In the genomic region with DNA sequence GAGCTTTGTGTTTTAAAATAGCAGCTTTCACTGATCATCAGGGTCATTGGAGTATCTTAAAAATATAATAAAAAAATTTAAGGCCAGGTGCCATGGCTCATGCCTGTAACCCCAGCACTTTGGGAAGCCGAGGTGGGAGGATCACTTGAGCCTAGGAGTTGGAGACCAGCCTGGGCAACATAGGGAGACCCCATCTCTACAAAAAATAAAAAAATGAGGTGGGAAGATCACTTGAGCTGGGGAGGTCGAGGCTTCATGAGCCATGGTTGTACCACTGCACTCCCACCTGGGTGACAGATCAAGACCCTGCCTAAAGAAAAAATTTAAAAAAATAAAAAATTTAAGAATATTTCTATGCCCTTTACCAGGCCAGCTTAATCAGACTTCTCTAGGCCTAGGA, we compare ENCODE assay signal across 1 cellular context.
TF ChIP-seq lines count a peak whose summit lies in the region.

No MANE protein-coding gene starts in this region.

TF ChIP-seq in GM23338, 12 proteins besides CTCF, POLR2A, EP300 and RAD21 (continued from another document):
- no peak for TF ChIP-seq ETS1 (IDR thresholded peaks at IDR 0.05)
- no peak for TF ChIP-seq ZNF114 (CRISPR knock-in tag; IDR thresholded peaks at IDR 0.05)
- TF ChIP-seq CREB1 (CRISPR knock-in tag; IDR thresholded peaks at IDR 0.05; ENCODE audit: low read depth): no peak
TF ChIP-seq in GM23338: peak in this region for 0.
